ENCODE assay signal across 11 cellular contexts in genomic region chr2:237819231-237819630, GRCh38.
"Had no signal": no experiment of that assay in that cellular context is flagged by ENCODE, and none has a peak within 500 bp of the region (broad histone marks: within the 10 kb centered on the region; RNA-seq: fewer than 3 reads in every experiment).

No MANE protein-coding gene starts in this region.

- ATAC-seq: activated CD4-positive, CD25-positive, alpha-beta regulatory T cell treated with anti-CD3 and anti-CD28 coated beads, Interleukin-2, amount 50 U/mL, for 24 hours; body of pancreas; naive thymus-derived CD4-positive, alpha-beta T cell; psoas muscle; stimulated activated naive B cell treated with anti-CD40 and anti-IgM and Interleukin-4, amounts not matched to agents 10 μg/mL and 1 μg/mL and 100 μg/mL, for 72 hours had no signal

- H3K36me3 ChIP-seq: right lobe of liver, spleen, transverse colon had no signal

- H3K27ac ChIP-seq: body of pancreas, psoas muscle, right lobe of liver, spleen, transverse colon had no signal

- H3K9me3 ChIP-seq: body of pancreas, psoas muscle, right lobe of liver, spleen, transverse colon had no signal

- H3K4me3 ChIP-seq: body of pancreas, psoas muscle, right lobe of liver, spleen, transverse colon had no signal

- H3K27me3 ChIP-seq: body of pancreas, right lobe of liver, spleen, transverse colon had no signal

- DNase-seq: activated naive CD4-positive, alpha-beta T cell treated with anti-CD3 and anti-CD28 coated beads, Interleukin-2, amount 10 ng/mL, durations not matched to agents 7 days and 5 days; body of pancreas; foreskin fibroblast; naive thymus-derived CD4-positive, alpha-beta T cell; psoas muscle; right lobe of liver; spleen; stimulated activated CD4-positive, alpha-beta T cell treated with anti-CD3 and anti-CD28 coated beads, Interleukin-2, amount 100 ng/mL, for 24 hours; stimulated activated naive B cell treated with anti-CD40 and anti-IgM and Interleukin-4, amounts not matched to agents 10 μg/mL and 1 μg/mL and 100 μg/mL, for 72 hours; transverse colon had no signal

- H3K4me1 ChIP-seq: body of pancreas, psoas muscle, spleen, transverse colon had no signal
